ENCODE assay signal across 8 cellular contexts in genomic region chr3:133441867-133442270, GRCh38. TPM values are rescaled to one million over a fixed set of nuclear protein-coding genes. Genes with fewer than 3 reads are reported as not detected.
DNase-seq lines count a peak whose midpoint lies in the region; ATAC-seq and TF ChIP-seq lines count a peak whose summit lies in the region.

No MANE protein-coding gene starts in this region.

- POLR2A ChIA-PET in OCI-LY7 (lab: Charles Lee) = interaction anchor here (0.7 to 2.6 kb wide), 5 partner anchors 8 to 299 kb away, joined by 4 to 8 read pairs (median 4); no protein-coding TSS in a partner anchor
- POLR2A ChIA-PET in naive thymus-derived CD4-positive, alpha-beta T cell (lab: Charles Lee) = interaction anchor here (0.6 to 1.3 kb wide), 4 partner anchors 49 to 722 kb away, joined by 3 to 6 read pairs (median 4); no protein-coding TSS in a partner anchor

- DNase-seq in OCI-LY7 (ENCODE audit: low spot score) (no peak), hepatocyte (ENCODE audit: low spot score) (no peak), glomerular visceral epithelial cell (ENCODE audit: extremely low spot score) (no peak), foreskin keratinocyte (no peak), posterior vena cava (ENCODE audit: low spot score) (no peak)
- DNase-seq in naive thymus-derived CD4-positive, alpha-beta T cell = peak in 5 of 9 donors; percentile 19 to 32 (median 24)

- intact Hi-C loops in OCI-LY7 (cut with micrococcal nuclease; ENCODE audit: unreplicated experiment) (loop anchor here (5.0 kb wide), 2 partner anchors 365 to 380 kb away; partner anchors contain the start of gene SRPRB), posterior vena cava (cut with DNase I) (no loop called here)
- intact Hi-C loops in naive thymus-derived CD4-positive, alpha-beta T cell (cut with micrococcal nuclease) = loop anchor here (1.0 to 10.0 kb wide), 7 partner anchors 65 to 720 kb away; partner anchors contain the start of genes CDV3 (in 2 of the 2), NPHP3 (in 1 of the 2), SRPRB (in 1 of the 2) and TOPBP1 (in 1 of the 2)

- no peaks in the 10 kb centered on the region for H3K27me3 Mint-ChIP-seq in naive thymus-derived CD4-positive, alpha-beta T cell

- peak; percentile 77 for ATAC-seq in GM19025 (IDR thresholded peaks at IDR 0.05; ENCODE audit: low read depth, unreplicated experiment)
- peak; percentile 80 for ATAC-seq in HG02623 (IDR thresholded peaks at IDR 0.05; ENCODE audit: unreplicated experiment)
- peak; percentile 57 for ATAC-seq in naive thymus-derived CD4-positive, alpha-beta T cell
- no peak for ATAC-seq in foreskin keratinocyte

- WGBS in hepatocyte (ENCODE audit: low lambda C conversion rate, missing lambda C conversion rate) = 79% methylated on average over 3 of the region's 3 CpGs

- H3K4me3 ChIP-seq in OCI-LY7 (ENCODE audit: low read depth, low read length, poor library complexity, severe bottlenecking) (peak overlapping the region; percentile 40), hepatocyte (no peak overlapping the region)
- H3K4me3 ChIP-seq in naive thymus-derived CD4-positive, alpha-beta T cell (ENCODE audit: low read length) = peak overlapping the region; percentile 44

- H4K20me1 ChIP-seq in OCI-LY7 (ENCODE audit: insufficient read depth, low read length) (no peaks in the 10 kb centered on the region), hepatocyte (ENCODE audit: insufficient read depth, poor library complexity, severe bottlenecking) (no peaks in the 10 kb centered on the region)

- H3K4me2 ChIP-seq in OCI-LY7 (ENCODE audit: low read length) (peak overlapping the region; percentile 52), hepatocyte (no peak overlapping the region)

- peaks cover 0 to 16% (median 9%) of the 10 kb centered on the region in 5 donors for H3K36me3 Mint-ChIP-seq in naive thymus-derived CD4-positive, alpha-beta T cell

- peak overlapping the region; percentile 87 to 98 (median 94) for H3K27ac Mint-ChIP-seq in naive thymus-derived CD4-positive, alpha-beta T cell

- H3K9me3 Mint-ChIP-seq in naive thymus-derived CD4-positive, alpha-beta T cell = peaks cover 0 to 12% (median 8%) of the 10 kb centered on the region in 11 donors

- H3K9me2 ChIP-seq in OCI-LY7 (ENCODE audit: insufficient read depth, low read length) (no peaks in the 10 kb centered on the region), hepatocyte (replicated peaks; ENCODE audit: insufficient read depth) (no peaks in the 10 kb centered on the region)

- no peak overlapping the region for H3K27ac ChIP-seq in OCI-LY7 (ENCODE audit: low read depth, low read length, poor library complexity, severe bottlenecking)
- H3K27ac ChIP-seq in naive thymus-derived CD4-positive, alpha-beta T cell (ENCODE audit: low read depth, low read length) = peak overlapping the region; percentile 57
- no peak overlapping the region for H3K27ac ChIP-seq in hepatocyte
- no peak overlapping the region for H3K27ac ChIP-seq in foreskin keratinocyte

- peak overlapping the region; percentile 72 to 91 (median 87) for H3K4me3 Mint-ChIP-seq in naive thymus-derived CD4-positive, alpha-beta T cell

- H2AFZ ChIP-seq in OCI-LY7 (ENCODE audit: low read length) (peak overlapping the region; percentile 50), hepatocyte (no peak overlapping the region)

- H3K36me3 ChIP-seq in OCI-LY7 (ENCODE audit: insufficient read depth, low read length) = peaks cover 12% of the 10 kb centered on the region; the same call in 1 of the 2 replicates
- H3K36me3 ChIP-seq in naive thymus-derived CD4-positive, alpha-beta T cell (ENCODE audit: control insufficient read depth in 2 of 3, insufficient read depth in 3 of 3, low read length in 3 of 3) = no peaks in the 10 kb centered on the region
- no peaks in the 10 kb centered on the region for H3K36me3 ChIP-seq in hepatocyte (replicated peaks; ENCODE audit: insufficient read depth, low read depth)

- H3K4me1 Mint-ChIP-seq in naive thymus-derived CD4-positive, alpha-beta T cell = peaks cover 15 to 31% (median 17%) of the 10 kb centered on the region in 7 donors

- H3K79me2 ChIP-seq in OCI-LY7 (ENCODE audit: insufficient read depth, low read depth, low read length) (no peaks in the 10 kb centered on the region; the same call in 1 of the 2 replicates), hepatocyte (no peaks in the 10 kb centered on the region)

- CTCF ChIA-PET in OCI-LY7 (lab: Charles Lee; ENCODE audit: unreplicated experiment) = interaction anchor here (1.0 kb wide), 2 partner anchors 127 to 133 kb away, joined by 3 to 4 read pairs; no protein-coding TSS in a partner anchor
- CTCF ChIA-PET in naive thymus-derived CD4-positive, alpha-beta T cell (lab: Charles Lee) = interaction anchor here (0.5 kb wide), 1 partner anchor 44 kb away, joined by 3 read pairs; no protein-coding TSS in a partner anchor

- no TSS peak for BruUV-seq in OCI-LY7 (replicated peaks; lab: Mats Ljungman, UMichigan)

- H3K9me3 ChIP-seq in OCI-LY7 (ENCODE audit: low read length) (peaks cover 8% of the 10 kb centered on the region; the same call in 1 of the 2 replicates), hepatocyte (ENCODE audit: low read depth) (no peaks in the 10 kb centered on the region)
- peaks cover 0 to 7% (median 0%) of the 10 kb centered on the region in 3 experiments for H3K9me3 ChIP-seq in naive thymus-derived CD4-positive, alpha-beta T cell (ENCODE audit: control insufficient read depth in 2 of 3, low read length in 3 of 3)

- TF ChIP-seq CTCF in OCI-LY7 (conservative IDR thresholded peaks at IDR 0.05; ENCODE audit: low read length) (no peak), hepatocyte (IDR thresholded peaks at IDR 0.05; ENCODE audit: poor library complexity) (no peak), foreskin keratinocyte (conservative IDR thresholded peaks at IDR 0.05) (no peak)

- no peaks in the 10 kb centered on the region for H3K27me3 ChIP-seq in naive thymus-derived CD4-positive, alpha-beta T cell (ENCODE audit: control insufficient read depth in 2 of 2, insufficient read depth in 2 of 2, low read length in 2 of 2)
- no peaks in the 10 kb centered on the region for H3K27me3 ChIP-seq in hepatocyte
- H3K27me3 ChIP-seq in foreskin keratinocyte = no peaks in the 10 kb centered on the region

- H3K4me1 ChIP-seq in OCI-LY7 (ENCODE audit: insufficient read depth, low read length, poor library complexity, severe bottlenecking) (peaks cover 52% of the 10 kb centered on the region), hepatocyte (ENCODE audit: insufficient read depth) (no peaks in the 10 kb centered on the region), foreskin keratinocyte (peaks cover 2% of the 10 kb centered on the region)
- H3K4me1 ChIP-seq in naive thymus-derived CD4-positive, alpha-beta T cell (ENCODE audit: control insufficient read depth in 2 of 2, insufficient read depth in 2 of 2, low read length in 2 of 2) = peaks cover 9 to 16% of the 10 kb centered on the region in 2 donors

RNA-seq across cellular contexts. Expression of gene BFSP2, which starts 42.0 kb away (rescaled TPM):
- total RNA-seq in OCI-LY7 (2014; rRNA removed; shearing (Covaris generic)) = 10.6 and 11.7 TPM in 2 replicates
- total RNA-seq in OCI-LY7 (2022) (19.2 and 25.1 TPM in 2 replicates), hepatocyte (not detected in 2 replicates), foreskin keratinocyte (not detected in 2 replicates), posterior vena cava (not detected)
- total RNA-seq in naive thymus-derived CD4-positive, alpha-beta T cell = not detected
- under 1 TPM in 1 of 2 donors, not detected in 1; 0.72 TPM for polyA plus RNA-seq in naive thymus-derived CD4-positive, alpha-beta T cell
- polyA plus RNA-seq in hepatocyte (not detected in 2 replicates), foreskin keratinocyte (not detected in 2 replicates)

Comparison
In these comparisons a context has a peak if more than half of its experiments do, and no peak if none do; other contexts are left out.
1. DNase-seq: peak in naive thymus-derived CD4-positive, alpha-beta T cell (5 of 9); none in OCI-LY7 (single experiment), hepatocyte (single experiment), glomerular visceral epithelial cell (single experiment), foreskin keratinocyte (0 of 2) and posterior vena cava (single experiment).
2. RNA of gene BFSP2, which starts 42.0 kb away (total RNA-seq): 10.6 to 25.1 TPM in OCI-LY7; not detected in naive thymus-derived CD4-positive, alpha-beta T cell, not detected in hepatocyte, not detected in foreskin keratinocyte and not detected in posterior vena cava; every median in the first group is over 4 times any median in the second.
3. intact Hi-C loops: an anchor here in OCI-LY7 (5.0 kb wide) and naive thymus-derived CD4-positive, alpha-beta T cell (1.0 to 10.0 kb wide); none called in posterior vena cava.